ENCODE assay signal across 18 cellular contexts in genomic region chr16:24950275-24950674, GRCh38.
A peak's percentile ranks its signal among the peaks of the same experiment; 100 is the strongest.
DNase-seq lines count a peak whose midpoint lies in the region; ATAC-seq, FAIRE-seq and TF ChIP-seq lines count a peak whose summit lies in the region.
"Had no signal": no experiment of that assay in that cellular context is flagged by ENCODE, and none has a peak within 500 bp of the region (broad histone marks: within the 10 kb centered on the region; RNA-seq: fewer than 3 reads in every experiment).

No MANE protein-coding gene starts in this region.

- DNase-seq in H54 (ENCODE audit: insufficient read length, low spot score) = peak; percentile 40
- peak; percentile 79 for DNase-seq in amniotic epithelial cell (ENCODE audit: low read depth)
- DNase-seq in glomerular visceral epithelial cell (ENCODE audit: extremely low spot score) = peak; percentile 32
- DNase-seq in stromal cell of bone marrow (ENCODE audit: low read depth) = peak; percentile 53
- DNase-seq in stomach = no peak
- DNase-seq in uterus = no peak
- DNase-seq: activated CD4-positive, alpha-beta T cell treated with anti-CD3 and anti-CD28 coated beads, Interleukin-2, amount 50 U/mL, for 4 hours; COR-L47; effector CD8-positive, alpha-beta T cell; GF-D8; naive B cell; NCI-H1417 treated with DMSO at 0.1 percent for 48 hours; SJCRH30; stimulated activated CD8-positive, alpha-beta memory T cell treated with anti-CD3 and anti-CD28 coated beads, Interleukin-4, amount 100 ng/mL, for 48 hours; tibial artery had no signal

- H3K27me3 ChIP-seq in stomach = no peaks in the 10 kb centered on the region
- H3K27me3 ChIP-seq in uterus = no peaks in the 10 kb centered on the region
- H3K27me3 ChIP-seq: SJCRH30, tibial artery had no signal

- WGBS in stomach, 5 donors = 77 to 90% (median 82%) methylated on average over 5 of the region's 5 CpGs

- H3K4me1 ChIP-seq in stomach (no peaks in the 10 kb centered on the region), uterus (no peaks in the 10 kb centered on the region)
- H3K4me1 ChIP-seq: SJCRH30, tibial artery had no signal

- ATAC-seq in HG02840 (IDR thresholded peaks at IDR 0.05; ENCODE audit: low FRiP score, unreplicated experiment) = no peak
- ATAC-seq: K562 had no signal

- no peak for TF ChIP-seq CTCF in stomach (IDR thresholded peaks at IDR 0.05)
- no peak for TF ChIP-seq CTCF in uterus (IDR thresholded peaks at IDR 0.05)

- H3K9me3 ChIP-seq in stomach = no peaks in the 10 kb centered on the region
- no peaks in the 10 kb centered on the region for H3K9me3 ChIP-seq in uterus
- H3K9me3 ChIP-seq: SJCRH30, tibial artery had no signal

- no peak overlapping the region for H3K27ac ChIP-seq in stomach
- H3K27ac ChIP-seq in uterus = no peak overlapping the region
- H3K27ac ChIP-seq: SJCRH30, tibial artery had no signal

- no peak for TF ChIP-seq EP300 in stomach (IDR thresholded peaks at IDR 0.05)

- intact Hi-C loops in stomach (cut with DNase I; ENCODE audit: low total_unique reads) = no loop called here
- intact Hi-C loops in uterus (cut with DNase I; ENCODE audit: low total_unique reads) = no loop called here

- TF ChIP-seq POLR2A in H54 (IDR thresholded peaks at IDR 0.05; ENCODE audit: low read depth, low read length) = no peak
- TF ChIP-seq POLR2A in stomach (IDR thresholded peaks at IDR 0.05) = no peak
- no peak for TF ChIP-seq POLR2A in uterus (IDR thresholded peaks at IDR 0.05)

- no peak overlapping the region for H3K4me3 ChIP-seq in stomach
- no peak overlapping the region for H3K4me3 ChIP-seq in uterus
- H3K4me3 ChIP-seq: K562, SJCRH30, tibial artery had no signal

- H3K36me3 ChIP-seq in stomach (peaks cover 35 to 100% (median 100%) of the 10 kb centered on the region in 4 donors), uterus (no peaks in the 10 kb centered on the region)

- no peak for FAIRE-seq in H54 (lab: Jason Lieb, UNC)
- FAIRE-seq: H1, K562 had no signal

Comparison
In these comparisons a context has a peak if more than half of its experiments do, and no peak if none do; other contexts are left out.
1. DNase-seq: peak in H54 (single experiment), amniotic epithelial cell (single experiment), glomerular visceral epithelial cell (single experiment) and stromal cell of bone marrow (single experiment); none in stomach (single experiment) and uterus (0 of 2).